ENCODE assay signal across 14 cellular contexts in genomic region chr4:110211770-110212061, GRCh38. TPM values are rescaled to one million over a fixed set of nuclear protein-coding genes. Genes with fewer than 3 reads are reported as not detected.
DNase-seq lines count a peak whose midpoint lies in the region; ATAC-seq, FAIRE-seq and TF ChIP-seq lines count a peak whose summit lies in the region.
"Had no signal": no experiment of that assay in that cellular context is flagged by ENCODE, and none has a peak within 500 bp of the region (broad histone marks: within the 10 kb centered on the region; RNA-seq: fewer than 3 reads in every experiment).

No MANE protein-coding gene starts in this region.

- TF ChIP-seq RAD21 in HCT116 (IDR thresholded peaks at IDR 0.05; ENCODE audit: low read depth) (no peak), K562 (CRISPR knock-in tag; conservative IDR thresholded peaks at IDR 0.05 in 1 of 2, IDR thresholded peaks at IDR 0.05 in 1 of 2) (no peak)

- TF ChIP-seq POLR2A in HCT116 (IDR thresholded peaks at IDR 0.05; ENCODE audit: borderline replicate concordance, extremely low read depth, insufficient read depth, insufficient read length), result no peak
- TF ChIP-seq POLR2A in K562 (conservative IDR thresholded peaks at IDR 0.05), result no peak

- H3K27ac ChIP-seq in HCT116 (ENCODE audit: low read depth, low read length) (no peak overlapping the region), K562 (ENCODE audit: extremely low read depth, low read depth, low read length) (no peak overlapping the region), trophoblast cell (ENCODE audit: low read depth, low read length) (no peak overlapping the region)
- H3K27ac ChIP-seq: C4-2B, KMS-11 had no signal

- TF ChIP-seq CTCF in HCT116 (IDR thresholded peaks at IDR 0.05 in 2 of 3, conservative IDR thresholded peaks at IDR 0.05 in 1 of 3; ENCODE audit: borderline replicate concordance in 1 of 3, insufficient read depth in 1 of 3, low read depth in 2 of 3, low read length in 2 of 3) (no peak), K562 (IDR thresholded peaks at IDR 0.05 in 2 of 3, conservative IDR thresholded peaks at IDR 0.05 in 1 of 3; ENCODE audit: insufficient read depth in 2 of 3, low read depth in 1 of 3, low read length in 3 of 3) (no peak)

- intact Hi-C loops in HCT116 (cut with micrococcal nuclease) (loop anchor here (1.0 to 5.0 kb wide), 3 partner anchors 161 to 306 kb away; no protein-coding TSS in a partner anchor), K562 (cut with micrococcal nuclease) (loop anchor here (5.0 to 10.0 kb wide), 2 partner anchors 159 to 303 kb away; no protein-coding TSS in a partner anchor), left cardiac atrium (cut with DNase I) (loop anchor here (2.0 to 10.0 kb wide), 3 partner anchors 159 to 303 kb away; no protein-coding TSS in a partner anchor)

- no peak overlapping the region for H2AK5ac ChIP-seq in trophoblast cell (ENCODE audit: low read length)

- H3K4me2 ChIP-seq in HCT116 (ENCODE audit: low read length), result no peak overlapping the region; the same call in 1 of the 2 replicates
- no peak overlapping the region for H3K4me2 ChIP-seq in K562 (ENCODE audit: insufficient read depth, low read length)
- H3K4me2 ChIP-seq in trophoblast cell (ENCODE audit: low read length), result no peak overlapping the region
- H3K4me2 ChIP-seq: KMS-11 had no signal

- FAIRE-seq in K562 (lab: Jason Lieb, UNC), result no peak

- no peaks in the 10 kb centered on the region for H3K79me1 ChIP-seq in trophoblast cell (ENCODE audit: low read length)

- whole genome bisulfite sequencing in K562 (ENCODE audit: insufficient coverage, low coverage, missing lambda C conversion rate), result 45% methylated on average over 2 of the region's 2 CpGs
- WGBS in trophoblast cell (ENCODE audit: extremely low coverage, insufficient coverage, insufficient read length), result no CpG with 5 or more reads among the region's 2 CpGs

- no peaks in the 10 kb centered on the region for H3K9me1 ChIP-seq in K562 (ENCODE audit: control insufficient read depth, insufficient read depth, low read length)

- no peak overlapping the region for H4K91ac ChIP-seq in trophoblast cell (ENCODE audit: low read depth, low read length)

- no peak for TF ChIP-seq EP300 in K562 (IDR thresholded peaks at IDR 0.05; ENCODE audit: low read length)

- POLR2A ChIA-PET in HCT116 (lab: Charles Lee) (interaction anchor here (1.2 kb wide), 1 partner anchor 13 kb away, joined by 5 read pairs; the partner anchor contains the start of gene ELOVL6), K562 (lab: Yijun Ruan, JAX) (no interaction called here)

- RAD21 ChIA-PET in HCT116 (lab: Charles Lee; ENCODE audit: low non-redundant PET in 1 of 2, low total read pairs in 2 of 2, uncharacterized antibody in 2 of 2, unreplicated experiment in 2 of 2), result no interaction called here

- H3K27me3 ChIP-seq in HCT116 (ENCODE audit: insufficient read depth, low read length) (no peaks in the 10 kb centered on the region), K562 (ENCODE audit: control insufficient read depth in 2 of 2, insufficient read depth in 2 of 2, low read length in 2 of 2) (no peaks in the 10 kb centered on the region), trophoblast cell (ENCODE audit: insufficient read depth, low read length) (no peaks in the 10 kb centered on the region)
- H3K27me3 ChIP-seq: BE2C had no signal

- ATAC-seq in GM18909 (IDR thresholded peaks at IDR 0.05; ENCODE audit: poor library complexity, unreplicated experiment), result peak; percentile 13
- ATAC-seq in HCT116, result no peak
- no peak for ATAC-seq in K562
- no peak for ATAC-seq in left cardiac atrium
- no peak for ATAC-seq in GM21576 (IDR thresholded peaks at IDR 0.05; ENCODE audit: unreplicated experiment)

- H3K4me1 ChIP-seq in HCT116 (ENCODE audit: control insufficient read depth in 1 of 2, insufficient read depth in 2 of 2, low read length in 2 of 2) (no peaks in the 10 kb centered on the region), K562 (replicated peaks in 1 of 2; ENCODE audit: control insufficient read depth in 2 of 2, insufficient read depth in 2 of 2, low read length in 2 of 2) (no peaks in the 10 kb centered on the region), trophoblast cell (ENCODE audit: control insufficient read depth in 1 of 2, insufficient read depth in 2 of 2, low read length in 2 of 2) (peaks cover 0 to 2% of the 10 kb centered on the region in 2 experiments)
- H3K4me1 ChIP-seq: BE2C, Caco-2 had no signal

- H4K8ac ChIP-seq in trophoblast cell (ENCODE audit: low read depth, low read length), result no peak overlapping the region

- H3K14ac ChIP-seq in trophoblast cell (ENCODE audit: low read length), result no peak overlapping the region

- no peaks in the 10 kb centered on the region for H3K9me3 ChIP-seq in HCT116 (ENCODE audit: control insufficient read depth in 1 of 2, insufficient read depth in 1 of 2, low read depth in 1 of 2, low read length in 2 of 2)
- H3K9me3 ChIP-seq in K562 (replicated peaks; ENCODE audit: control insufficient read depth, insufficient read depth, low read depth, low read length), result no peaks in the 10 kb centered on the region
- no peaks in the 10 kb centered on the region for H3K9me3 ChIP-seq in trophoblast cell (ENCODE audit: insufficient read depth, low read depth, low read length)
- H3K9me3 ChIP-seq: BE2C, Caco-2, HAP-1 had no signal

- H2AFZ ChIP-seq in HCT116 (ENCODE audit: low read depth, low read length, poor library complexity, severe bottlenecking) (peak overlapping the region; percentile 78), K562 (ENCODE audit: low read depth, low read length) (0 out of 2 replicates have a peak overlapping the region, but pooled peaks have one; percentile 7), trophoblast cell (ENCODE audit: insufficient read depth, low read length, poor library complexity) (no peak overlapping the region)

- no peak overlapping the region for H2BK120ac ChIP-seq in trophoblast cell (ENCODE audit: insufficient read depth, low read length, poor library complexity)

- no peak overlapping the region for H3K4ac ChIP-seq in trophoblast cell (ENCODE audit: low read depth, low read length)

- no peak overlapping the region for H3K23ac ChIP-seq in trophoblast cell (ENCODE audit: low read length)

- no peak overlapping the region for H3K18ac ChIP-seq in trophoblast cell (ENCODE audit: low read length)

- in situ Hi-C loops in K562 (cut with MboI), result no loop called here

- no TSS peak for BruUV-seq in HCT116 (replicated peaks; lab: Mats Ljungman, UMichigan)
- BruUV-seq in K562 (replicated peaks; lab: Mats Ljungman, UMichigan), result no TSS peak

- H3K4me3 ChIP-seq in HCT116 (replicated peaks in 1 of 2; ENCODE audit: low read depth in 1 of 2, low read length in 2 of 2) (no peak overlapping the region), K562 (no peak overlapping the region), trophoblast cell (ENCODE audit: low read depth, low read length) (no peak overlapping the region)
- H3K4me3 ChIP-seq: HAP-1 had no signal

- H2BK12ac ChIP-seq in trophoblast cell (ENCODE audit: low read length), result peak overlapping the region; percentile 84

- no peaks in the 10 kb centered on the region for H3K79me2 ChIP-seq in HCT116 (ENCODE audit: insufficient read depth, low read length)
- no peaks in the 10 kb centered on the region for H3K79me2 ChIP-seq in K562 (ENCODE audit: control insufficient read depth, insufficient read depth, low read length)
- H3K79me2 ChIP-seq in trophoblast cell (ENCODE audit: control insufficient read depth, insufficient read depth, low read length, poor library complexity), result no peaks in the 10 kb centered on the region

- CTCF ChIA-PET in HCT116 (lab: Charles Lee) (interaction anchor here (1.0 kb wide), 1 partner anchor 14 kb away, joined by 4 read pairs; no protein-coding TSS in a partner anchor), K562 (lab: Yijun Ruan, JAX; ENCODE audit: low intra/inter-chr PET ratio) (no interaction called here)

- H3K36me3 ChIP-seq in HCT116 (ENCODE audit: control insufficient read depth in 1 of 2, insufficient read depth in 2 of 2, low read length in 2 of 2) (no peaks in the 10 kb centered on the region), K562 (ENCODE audit: control insufficient read depth, insufficient read depth, low read length) (no peaks in the 10 kb centered on the region), trophoblast cell (ENCODE audit: control insufficient read depth in 1 of 2, insufficient read depth in 2 of 2, low read length in 2 of 2) (no peaks in the 10 kb centered on the region)
- H3K36me3 ChIP-seq: BE2C, HAP-1 had no signal

- H4K12ac ChIP-seq in trophoblast cell (ENCODE audit: low read depth, low read length), result no peak overlapping the region

- DNase-seq in HCT116 (ENCODE audit: low read depth, low spot score) (no peak), K562 (ENCODE audit: extremely low read depth in 1 of 4, low spot score in 3 of 4) (no peak), trophoblast cell (no peak), DMS153 treated with DMSO at 0.1 percent for 48 hours (lab: John Stamatoyannopoulos, UW; ENCODE audit: unreplicated experiment) (no peak), left cardiac atrium (no peak)
- DNase-seq: DMS79, GOT3 had no signal

- H3K9ac ChIP-seq in HCT116 (ENCODE audit: low read length), result no peak overlapping the region
- H3K9ac ChIP-seq in K562 (ENCODE audit: insufficient read depth in 1 of 2, low read depth in 2 of 2, low read length in 2 of 2), result no peak overlapping the region
- H3K9ac ChIP-seq in trophoblast cell (ENCODE audit: low read length), result no peak overlapping the region
- H3K9ac ChIP-seq: KMS-11 had no signal

- H4K20me1 ChIP-seq in HCT116 (ENCODE audit: insufficient read depth) (no peaks in the 10 kb centered on the region), K562 (replicated peaks; ENCODE audit: control insufficient read depth, insufficient read depth, low read length) (no peaks in the 10 kb centered on the region)

- H2BK5ac ChIP-seq in trophoblast cell (ENCODE audit: low read depth, low read length, poor library complexity), result no peak overlapping the region

- no peaks in the 10 kb centered on the region for H3K9me2 ChIP-seq in HCT116 (ENCODE audit: insufficient read depth)

RNA-seq across cellular contexts. Expression of gene ELOVL6, which starts 13.3 kb away (rescaled TPM):
- 38.7 TPM for total RNA-seq in HCT116 (2021; ENCODE audit: unreplicated experiment)
- 21.2 and 24.6 TPM in 2 replicates for polyA plus RNA-seq in HCT116 (2012)
- total RNA-seq in K562 (2011; cell fraction: chromatin; rRNA removed; ENCODE audit: low replicate concordance), result 35.9 and 91.6 TPM in 2 replicates
- total RNA-seq in K562 (2011; cell fraction: nucleolus; rRNA removed), result 22.5 and 58.2 TPM in 2 replicates
- 57.6 and 78.6 TPM in 2 replicates for total RNA-seq in K562 (2011; cell fraction: nucleoplasm; rRNA removed)
- total RNA-seq in K562 (2014; rRNA removed), result 18.3 and 18.4 TPM in 2 replicates
- total RNA-seq in K562 (2014; rRNA removed; fragmentation: Illumina TruSeq; extraction: Trizol), result 51.0 and 56.5 TPM in 2 replicates
- 34.0 and 36.4 TPM in 2 replicates for total RNA-seq in K562 (2015; rRNA removed; fragmentation: Illumina TruSeq; extraction: Trizol)
- total RNA-seq in K562 (2021), result 50.4 and 55.0 TPM in 2 replicates
- 72.9 and 81.1 TPM in 2 replicates for polyA plus RNA-seq in K562 (2011; rRNA removed)
- 21.1 and 30.4 TPM in 2 replicates for polyA plus RNA-seq in K562 (2011; cell fraction: cytosol; rRNA removed)
- 29.4 and 50.1 TPM in 2 replicates for polyA plus RNA-seq in K562 (2011; cell fraction: nucleus; rRNA removed)
- polyA plus RNA-seq in K562 (2012), result 31.1 and 56.7 TPM in 2 replicates
- polyA plus RNA-seq in K562 (2014; fragmentation: Illumina TruSeq; extraction: Trizol), result 58.8 and 82.6 TPM in 2 replicates
- 10 to 100 TPM; 30.9 to 31.0 TPM for polyA plus RNA-seq in K562 (2014; fragmentation: Nextera tagmentation; extraction: Ambion mirVana)
- 46.0 and 77.8 TPM in 2 replicates for polyA plus RNA-seq in K562 (2014; rRNA removed)
- polyA minus RNA-seq in K562 (2011; rRNA and poly(A)+ RNA removed), result 66.7 and 67.9 TPM in 2 replicates
- polyA minus RNA-seq in K562 (2011; cell fraction: cytosol; rRNA and poly(A)+ RNA removed), result 18.6 and 21.9 TPM in 2 replicates
- polyA minus RNA-seq in K562 (2011; cell fraction: nucleus; rRNA and poly(A)+ RNA removed), result 19.7 and 20.5 TPM in 2 replicates
- polyA plus RNA-seq in trophoblast cell (2013), result 29.1 and 30.7 TPM in 2 replicates
- total RNA-seq in left cardiac atrium, result 10 to 100 TPM in 1 of 2 donors, 1 to 10 TPM in 1; 7.2 to 14.3 TPM
